ENCODE assay signal across 13 cellular contexts in genomic region chr5:177367323-177367848, GRCh38. TPM values are rescaled to one million over a fixed set of nuclear protein-coding genes. Genes with fewer than 3 reads are reported as not detected.
DNase-seq lines count a peak whose midpoint lies in the region; ATAC-seq and TF ChIP-seq lines count a peak whose summit lies in the region.
"Had no signal": no experiment of that assay in that cellular context is flagged by ENCODE, and none has a peak within 500 bp of the region (broad histone marks: within the 10 kb centered on the region; RNA-seq: fewer than 3 reads in every experiment).

No MANE protein-coding gene starts in this region.

- peak in 1 of 3 donors; percentile 6 for TF ChIP-seq POLR2A in body of pancreas (IDR thresholded peaks at IDR 0.05)

- 12 to 25% methylated on average over 5 to 45 of the region's 46 CpGs for WGBS in body of pancreas, 2 donors

- ATAC-seq in body of pancreas: no peak
- ATAC-seq: stimulated activated naive CD8-positive, alpha-beta T cell treated with anti-CD3 and anti-CD28 coated beads, Interleukin-15, Interleukin-2, amounts not matched to agents 100 U/mL and 50 U/mL, for 24 hours had no signal

- peak overlapping the region; percentile 84 for H3K27ac ChIP-seq in C4-2B
- H3K27ac ChIP-seq in body of pancreas: peak overlapping the region; percentile 94 to 97 (median 96)

- H3K27me3 ChIP-seq in body of pancreas: no peaks in the 10 kb centered on the region
- H3K27me3 ChIP-seq: neutrophil had no signal

- H3K4me1 ChIP-seq in body of pancreas: peaks cover 80% of the 10 kb centered on the region

- H3K4me3 ChIP-seq in body of pancreas (no peak overlapping the region), iPS-18c (ENCODE audit: insufficient read depth, low read depth, low read length) (peak overlapping the region; percentile 56), retinal pigment epithelial cell (ENCODE audit: low read length) (peak overlapping the region; percentile 54)

- no peaks in the 10 kb centered on the region for H3K36me3 ChIP-seq in body of pancreas (replicated peaks in 1 of 2; ENCODE audit: insufficient read depth in 1 of 2, low read depth in 2 of 2)

- DNase-seq in body of pancreas (no peak), retinal pigment epithelial cell (ENCODE audit: low read depth) (no peak), RKO (ENCODE audit: low spot score) (no peak), NCI-H345 (lab: John Stamatoyannopoulos, UW) (no peak), AG08395 (ENCODE audit: low spot score) (no peak), GM13977 (ENCODE audit: low spot score) (no peak)
- DNase-seq: DMS153; effector memory CD4-positive, alpha-beta T cell; MV-4-11; stimulated activated naive CD8-positive, alpha-beta T cell treated with anti-CD3 and anti-CD28 coated beads, Interleukin-15, Interleukin-2, amounts not matched to agents 100 U/mL and 50 U/mL, for 24 hours had no signal

- intact Hi-C loops in body of pancreas (cut with DNase I): no loop called here

- TF ChIP-seq CTCF in C4-2B (conservative IDR thresholded peaks at IDR 0.05) (no peak), body of pancreas (IDR thresholded peaks at IDR 0.05) (no peak), retinal pigment epithelial cell (conservative IDR thresholded peaks at IDR 0.05; ENCODE audit: low read depth, low read length) (peak; percentile 17), GM13977 (IDR thresholded peaks at IDR 0.05; ENCODE audit: extremely low read depth, insufficient read depth, missing control alignments) (no peak)

- H3K9me3 ChIP-seq in body of pancreas (no peaks in the 10 kb centered on the region), iPS-18c (ENCODE audit: control insufficient read depth, insufficient read depth, low read length) (no peaks in the 10 kb centered on the region)
- H3K9me3 ChIP-seq: neutrophil had no signal

- in situ Hi-C loops in GM13977 (cut with MboI; ENCODE audit: low pct_unique_long_range_greater_than_20kb, low sequenced_read_pairs, unreplicated experiment): no loop called here

RNA-seq across cellular contexts. Expression of gene RGS14, which starts 9.7 kb away (rescaled TPM):
- 10 to 100 TPM; 15.0 to 39.2 TPM for total RNA-seq in body of pancreas

RNA-seq across cellular contexts. Expression of gene LMAN2, which starts 15.9 kb away (rescaled TPM):
- total RNA-seq in body of pancreas: 100 to 1,000 TPM; 218 to 227 TPM

RNA-seq across cellular contexts. Expression of gene SLC34A1, which starts 16.8 kb away (rescaled TPM):
- not detected for total RNA-seq in body of pancreas

RNA-seq across cellular contexts. Expression of gene PFN3, which starts 33.1 kb away (rescaled TPM):
- not detected for total RNA-seq in body of pancreas

RNA-seq across cellular contexts. Expression of gene F12, which starts 42.0 kb away (rescaled TPM):
- 1 to 10 TPM in 1 of 2 donors, under 1 TPM in 1; 0.33 to 4.4 TPM for total RNA-seq in body of pancreas

Comparison
In these comparisons a context has a peak if more than half of its experiments do, and no peak if none do; other contexts are left out.
1. H3K4me3 ChIP-seq: peak in iPS-18c (single experiment) and retinal pigment epithelial cell (single experiment); none in body of pancreas (0 of 2).